In the genomic region with DNA sequence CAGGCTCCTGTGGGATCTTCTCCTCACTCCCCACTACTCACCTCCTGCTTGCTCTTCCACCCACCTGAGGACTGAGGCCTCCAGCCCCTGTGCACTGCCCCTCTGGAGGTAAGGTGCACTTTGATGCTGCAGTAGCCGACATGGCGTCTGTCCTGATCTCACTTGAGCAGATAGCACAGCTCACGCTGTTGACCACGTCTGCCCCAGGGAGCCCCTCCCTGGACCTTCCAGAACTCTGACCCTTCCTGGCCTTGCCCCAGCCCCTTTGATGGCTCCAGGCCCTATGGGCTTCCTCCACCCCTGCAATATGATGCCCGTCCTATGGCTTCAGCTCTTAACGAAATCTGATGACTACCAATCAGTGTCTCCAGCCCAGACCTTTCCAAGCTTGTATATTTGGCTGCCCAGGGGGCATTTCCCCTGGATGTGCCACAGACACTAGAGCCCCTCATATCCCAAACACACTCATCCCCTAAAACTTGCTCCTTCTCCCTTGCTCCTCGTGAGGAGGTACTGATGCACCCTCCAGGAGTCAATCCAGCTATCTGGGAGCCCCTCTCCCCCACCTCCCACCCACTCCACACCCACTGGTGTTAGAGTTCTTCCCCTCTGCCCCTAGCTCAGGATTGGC, we compare ENCODE assay signal across 27 cellular contexts. TPM values are rescaled to one million over a fixed set of nuclear protein-coding genes. Genes with fewer than 3 reads are reported as not detected.
"Had no signal": no experiment of that assay in that cellular context is flagged by ENCODE, and none has a peak within 500 bp of the region (broad histone marks: within the 10 kb centered on the region; RNA-seq: fewer than 3 reads in every experiment).

No MANE protein-coding gene starts in this region.

- H3K27me3 ChIP-seq: esophagus muscularis mucosa, foreskin keratinocyte, heart left ventricle, neural progenitor cell, right lobe of liver, suprapubic skin, tibial artery had no signal

- H3K9me3 ChIP-seq: esophagus muscularis mucosa, heart left ventricle, lower lobe of right lung, right lobe of liver, suprapubic skin, tibial artery had no signal

- H2AFZ ChIP-seq: neural progenitor cell had no signal

- ATAC-seq: activated CD8-positive, alpha-beta memory T cell treated with anti-CD3 and anti-CD28 coated beads, Interleukin-2, amount 10 ng/mL, durations not matched to agents 7 days and 5 days; activated CD8-positive, alpha-beta T cell treated with anti-CD3 and anti-CD28 coated beads, Interleukin-2, amount 10 ng/mL, durations not matched to agents 7 days and 5 days; foreskin keratinocyte; heart left ventricle; lower lobe of right lung; natural killer cell had no signal

- H3K27me3 Mint-ChIP-seq: activated CD8-positive, alpha-beta memory T cell treated with anti-CD3 and anti-CD28 coated beads, Interleukin-2, amount 10 ng/mL, durations not matched to agents 7 days and 5 days; stimulated activated naive CD8-positive, alpha-beta T cell treated with anti-CD3 and anti-CD28 coated beads, Interleukin-15, Interleukin-2, amounts not matched to agents 100 ng/mL and 50 ng/mL, for 24 hours had no signal

- H3K4me1 ChIP-seq: esophagus muscularis mucosa, foreskin keratinocyte, heart left ventricle, lower lobe of right lung, right lobe of liver, suprapubic skin, tibial artery had no signal

- H3K4me1 Mint-ChIP-seq: activated CD4-positive, alpha-beta T cell treated with anti-CD3 and anti-CD28 coated beads, Interleukin-2, amount 10 ng/mL, durations not matched to agents 24 days and 14 days had no signal

- H3K4me2 ChIP-seq: neural progenitor cell had no signal

- H3K9ac ChIP-seq: neural progenitor cell had no signal

- H3K36me3 Mint-ChIP-seq: activated CD8-positive, alpha-beta memory T cell treated with anti-CD3 and anti-CD28 coated beads, Interleukin-2, amount 10 ng/mL, durations not matched to agents 7 days and 5 days; immature natural killer cell; natural killer cell; neural progenitor cell had no signal

- H3K4me3 Mint-ChIP-seq: activated CD4-positive, alpha-beta T cell treated with anti-CD3 and anti-CD28 coated beads, Interleukin-2, amount 10 ng/mL, durations not matched to agents 24 days and 14 days; activated CD8-positive, alpha-beta memory T cell treated with anti-CD3 and anti-CD28 coated beads, Interleukin-2, amount 10 ng/mL, durations not matched to agents 7 days and 5 days; activated CD8-positive, alpha-beta T cell treated with anti-CD3 and anti-CD28 coated beads, Interleukin-2, amount 10 ng/mL, durations not matched to agents 7 days and 5 days; activated naive CD8-positive, alpha-beta T cell; immature natural killer cell; natural killer cell; neural progenitor cell; stimulated activated naive CD8-positive, alpha-beta T cell treated with anti-CD3 and anti-CD28 coated beads, Interleukin-15, Interleukin-2, amounts not matched to agents 100 ng/mL and 50 ng/mL, for 24 hours; T-helper 1 cell treated with Interleukin-12 subunit alpha and Interleukin-12 subunit beta and Interleukin-4 antibody, amounts not matched to agents 30 μg/mL and 1 μg/mL, for 36 hours had no signal

- DNase-seq: activated CD4-positive, alpha-beta T cell treated with anti-CD3 and anti-CD28 coated beads, Interleukin-2, amount 10 ng/mL, durations not matched to agents 24 days and 14 days; activated CD4-positive, CD25-positive, alpha-beta regulatory T cell treated with anti-CD3 and anti-CD28 coated beads, Interleukin-2, amount 50 U/mL, for 72 hours; activated CD8-positive, alpha-beta memory T cell treated with anti-CD3 and anti-CD28 coated beads, Interleukin-2, amount 10 ng/mL, durations not matched to agents 7 days and 5 days; activated CD8-positive, alpha-beta T cell treated with anti-CD3 and anti-CD28 coated beads, Interleukin-2, amount 10 ng/mL, durations not matched to agents 7 days and 5 days; activated T-cell treated with anti-CD3 and anti-CD28 coated beads, Interleukin-2, amount 50 U/mL, for 48 hours; anterior cingulate cortex; cerebellar nuclear complex; foreskin keratinocyte; heart left ventricle; hypothalamus; immature natural killer cell; lower lobe of right lung; mesenchymal stem cell; natural killer cell; right lobe of liver; stimulated activated CD4-positive, alpha-beta T cell treated with anti-CD3 and anti-CD28 coated beads, Interleukin-2, amount 100 ng/mL, for 48 hours; SW 1271; T-helper 9 cell had no signal

- H3K27ac Mint-ChIP-seq: activated CD4-positive, alpha-beta T cell treated with anti-CD3 and anti-CD28 coated beads, Interleukin-2, amount 10 ng/mL, durations not matched to agents 24 days and 14 days; activated CD8-positive, alpha-beta memory T cell treated with anti-CD3 and anti-CD28 coated beads, Interleukin-2, amount 10 ng/mL, durations not matched to agents 7 days and 5 days; activated CD8-positive, alpha-beta T cell treated with anti-CD3 and anti-CD28 coated beads, Interleukin-2, amount 10 ng/mL, durations not matched to agents 7 days and 5 days; activated naive CD8-positive, alpha-beta T cell; activated T-helper 2 cell treated with anti-CD3 and anti-CD28 coated beads, Interferon-gamma antibody, Interleukin-2, Interleukin-4, amounts not matched to agents 10 μg/mL and 5 μg/mL and 100 μg/mL, durations not matched to agents 14 hours and 24 hours and 36 hours; immature natural killer cell; natural killer cell; neural progenitor cell; stimulated activated naive CD8-positive, alpha-beta T cell treated with anti-CD3 and anti-CD28 coated beads, Interleukin-15, Interleukin-2, amounts not matched to agents 100 ng/mL and 50 ng/mL, for 24 hours; T-helper 1 cell treated with Interleukin-12 subunit alpha and Interleukin-12 subunit beta and Interleukin-4 antibody, amounts not matched to agents 30 μg/mL and 1 μg/mL, for 36 hours had no signal

- H3K27ac ChIP-seq: esophagus muscularis mucosa, foreskin keratinocyte, heart left ventricle, lower lobe of right lung, neural progenitor cell, right lobe of liver, suprapubic skin, tibial artery, VCaP had no signal

- H3K9me3 Mint-ChIP-seq: activated T-helper 2 cell treated with anti-CD3 and anti-CD28 coated beads, Interferon-gamma antibody, Interleukin-2, Interleukin-4, amounts not matched to agents 10 μg/mL and 5 μg/mL and 100 μg/mL, durations not matched to agents 14 hours and 24 hours and 36 hours; natural killer cell; T-helper 1 cell treated with Interleukin-12 subunit alpha and Interleukin-12 subunit beta and Interleukin-4 antibody, amounts not matched to agents 30 μg/mL and 1 μg/mL, for 36 hours had no signal

RNA-seq across cellular contexts. Expression of a gene that starts 27.1 kb away (rescaled TPM):
- total RNA-seq: activated CD4-positive, alpha-beta T cell treated with anti-CD3 and anti-CD28 coated beads, Interleukin-2, amount 10 ng/mL, durations not matched to agents 24 days and 14 days; activated CD8-positive, alpha-beta memory T cell treated with anti-CD3 and anti-CD28 coated beads, Interleukin-2, amount 10 ng/mL, durations not matched to agents 7 days and 5 days; activated CD8-positive, alpha-beta T cell treated with anti-CD3 and anti-CD28 coated beads, Interleukin-2, amount 10 ng/mL, durations not matched to agents 7 days and 5 days; activated T-helper 2 cell treated with anti-CD3 and anti-CD28 coated beads, Interferon-gamma antibody, Interleukin-2, Interleukin-4, amounts not matched to agents 10 μg/mL and 5 μg/mL and 100 μg/mL, durations not matched to agents 14 hours and 24 hours and 36 hours; foreskin keratinocyte; right lobe of liver had no signal
